17 cellular contexts compared by ENCODE assay signal in the genomic region with DNA sequence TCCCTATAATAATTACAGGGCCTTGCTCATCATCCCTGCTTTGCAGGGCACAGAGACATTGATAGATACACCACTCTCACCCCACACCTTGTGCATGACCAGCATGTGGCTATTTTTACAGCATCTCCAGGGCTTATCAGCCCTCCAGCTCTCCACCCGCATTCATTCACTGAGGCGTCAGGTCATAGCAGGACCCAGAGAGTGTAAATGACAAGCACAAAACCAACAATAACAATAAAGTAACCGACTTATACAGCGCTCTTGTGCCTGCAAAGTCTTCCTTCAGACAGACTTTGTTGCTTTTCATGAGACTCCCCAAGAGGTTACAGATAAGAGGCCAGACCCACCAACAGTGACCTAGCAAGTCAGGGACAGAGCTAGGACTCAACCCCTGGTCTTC.
"Had no signal": no experiment of that assay in that cellular context is flagged by ENCODE, and none has a peak within 500 bp of the region (broad histone marks: within the 10 kb centered on the region; RNA-seq: fewer than 3 reads in every experiment).

No MANE protein-coding gene starts in this region.

- H3K36me3 ChIP-seq: colonic mucosa, tibial artery had no signal

- ATAC-seq: activated CD8-positive, alpha-beta memory T cell treated with anti-CD3 and anti-CD28 coated beads, Interleukin-2, amount 10 ng/mL, durations not matched to agents 7 days and 5 days; activated naive CD4-positive, alpha-beta T cell treated with anti-CD3 and anti-CD28 coated beads, Interleukin-2, amount 50 U/mL, for 72 hours; body of pancreas; esophagus mucosa; left lobe of liver; stimulated activated effector memory CD8-positive, alpha-beta T cell treated with anti-CD3 and anti-CD28 coated beads, Interleukin-12 subunit alpha, Interleukin-12 subunit beta, amount 100 ng/mL, for 72 hours had no signal

- DNase-seq: activated CD4-positive, alpha-beta memory T cell treated with anti-CD3 and anti-CD28 coated beads for 36 hours; activated CD4-positive, alpha-beta T cell treated with anti-CD3 and anti-CD28 coated beads for 1 hour; activated CD8-positive, alpha-beta memory T cell treated with anti-CD3 and anti-CD28 coated beads, Interleukin-2, amount 10 ng/mL, durations not matched to agents 7 days and 5 days; activated T-cell treated with anti-CD3 and anti-CD28 coated beads, Interleukin-2, amount 50 U/mL, for 1 hour; amygdala; caudate nucleus; colonic mucosa; mucosa of descending colon; naive thymus-derived CD8-positive, alpha-beta T cell; retina; T1000 had no signal

- H3K27me3 ChIP-seq: body of pancreas had no signal

- H3K4me1 ChIP-seq: body of pancreas, colonic mucosa, tibial artery had no signal

- H3K9me3 ChIP-seq: body of pancreas, colonic mucosa, mucosa of descending colon, tibial artery had no signal

- H3K27ac ChIP-seq: body of pancreas, colonic mucosa, tibial artery had no signal

- H3K4me3 ChIP-seq: body of pancreas, colonic mucosa, mucosa of descending colon, tibial artery had no signal
